Comparison of ENCODE assay signal across 7 cellular contexts in genomic region chr7:4715385-4715770, GRCh38. TPM values are rescaled to one million over a fixed set of nuclear protein-coding genes. Genes with fewer than 3 reads are reported as not detected.
DNase-seq lines count a peak whose midpoint lies in the region; ATAC-seq, FAIRE-seq and TF ChIP-seq lines count a peak whose summit lies in the region.

No MANE protein-coding gene starts in this region.

- no peak overlapping the region for H2AK5ac ChIP-seq in mesenchymal stem cell (ENCODE audit: low read length, severe bottlenecking)

- H3K23ac ChIP-seq in mesenchymal stem cell (ENCODE audit: low read length in 2 of 2) = no peak overlapping the region

- no peaks in the 10 kb centered on the region for H3K9me3 ChIP-seq in mesenchymal stem cell (ENCODE audit: control insufficient read depth, low read length)
- H3K9me3 ChIP-seq in kidney (ENCODE audit: control insufficient read depth in 1 of 2, low read length in 2 of 2) = no peaks in the 10 kb centered on the region

- H3K27me3 ChIP-seq in mesenchymal stem cell (ENCODE audit: control insufficient read depth in 1 of 2, insufficient read depth in 1 of 2, low read length in 2 of 2) = no peaks in the 10 kb centered on the region

- H2BK120ac ChIP-seq in mesenchymal stem cell (ENCODE audit: low read depth, low read length) = no peak overlapping the region

- H2BK15ac ChIP-seq in mesenchymal stem cell (ENCODE audit: low read depth, poor library complexity, severe bottlenecking) = no peak overlapping the region

- peaks cover 20% of the 10 kb centered on the region for H3K79me1 ChIP-seq in mesenchymal stem cell (replicated peaks; ENCODE audit: low read length, poor library complexity, severe bottlenecking)

- H4K8ac ChIP-seq in mesenchymal stem cell (ENCODE audit: low read length) = no peak overlapping the region

- H3K9ac ChIP-seq in mesenchymal stem cell (ENCODE audit: low read length) = peak overlapping the region; percentile 69
- no peak overlapping the region for H3K9ac ChIP-seq in kidney (ENCODE audit: low read length in 2 of 2)

- H3K4ac ChIP-seq in mesenchymal stem cell (ENCODE audit: low read depth in 1 of 2, low read length in 2 of 2) = no peak overlapping the region

- H3K4me3 ChIP-seq in mesenchymal stem cell (ENCODE audit: insufficient read depth in 1 of 2, low read depth in 1 of 2, low read length in 2 of 2) = peak overlapping the region in 1 of 2 experiments; percentile 69
- H3K4me3 ChIP-seq in kidney (ENCODE audit: low read length in 2 of 2) = no peak overlapping the region

- H3K36me3 Mint-ChIP-seq in type B pancreatic cell = peaks cover 46% of the 10 kb centered on the region
- H3K36me3 Mint-ChIP-seq in activated T-cell treated with anti-CD3 and anti-CD28 coated beads, Interleukin-2, amount 50 U/mL, for 4 hours (ENCODE audit: insufficient read depth) = peaks cover 13% of the 10 kb centered on the region

- intact Hi-C loops in kidney (cut with DNase I) = no loop called here

- H3K4me1 Mint-ChIP-seq in type B pancreatic cell (ENCODE audit: unreplicated experiment) = peaks cover 49% of the 10 kb centered on the region
- H3K4me1 Mint-ChIP-seq in activated T-cell treated with anti-CD3 and anti-CD28 coated beads, Interleukin-2, amount 50 U/mL, for 4 hours (ENCODE audit: low read depth) = peaks cover 60% of the 10 kb centered on the region

- H3K27ac ChIP-seq in mesenchymal stem cell (ENCODE audit: low read length, poor library complexity, severe bottlenecking) (no peak overlapping the region), kidney (ENCODE audit: low read depth in 2 of 2, low read length in 2 of 2) (no peak overlapping the region)

- H4K91ac ChIP-seq in mesenchymal stem cell (ENCODE audit: low read length) = no peak overlapping the region

- peak overlapping the region; percentile 39 for H3K27ac Mint-ChIP-seq in type B pancreatic cell

- TF ChIP-seq CTCF in type B pancreatic cell (conservative IDR thresholded peaks at IDR 0.05) (no peak), kidney (IDR thresholded peaks at IDR 0.05; ENCODE audit: borderline replicate concordance, extremely low read depth, insufficient read depth) (no peak)

- WGBS in mesenchymal stem cell = 94% methylated on average over 14 of the region's 15 CpGs

- H3K18ac ChIP-seq in mesenchymal stem cell (ENCODE audit: low read depth in 1 of 2, low read length in 2 of 2) = no peak overlapping the region

- H3K14ac ChIP-seq in mesenchymal stem cell (ENCODE audit: low read length in 2 of 2) = no peak overlapping the region

- H3K4me1 ChIP-seq in mesenchymal stem cell (ENCODE audit: control insufficient read depth, insufficient read depth, low read depth, low read length) (peaks cover 27% of the 10 kb centered on the region), kidney (ENCODE audit: control insufficient read depth in 1 of 2, insufficient read depth in 1 of 2, low read depth in 1 of 2, low read length in 2 of 2) (peaks cover 0 to 4% of the 10 kb centered on the region in 2 donors)

- H3K4me3 Mint-ChIP-seq in type B pancreatic cell = no peak overlapping the region
- H3K4me3 Mint-ChIP-seq in activated T-cell treated with anti-CD3 and anti-CD28 coated beads, Interleukin-2, amount 50 U/mL, for 4 hours = no peak overlapping the region

- no peak overlapping the region for H2BK5ac ChIP-seq in mesenchymal stem cell (ENCODE audit: low read depth, low read length, poor library complexity, severe bottlenecking)

- DNase-seq in NCI-H226 = peak; percentile 60
- DNase-seq in cerebellum (ENCODE audit: low spot score) = peak; percentile 41
- DNase-seq in mesenchymal stem cell = peak; percentile 69
- DNase-seq in type B pancreatic cell (ENCODE audit: extremely low spot score, unreplicated experiment) = no peak
- DNase-seq in kidney = no peak
- DNase-seq in activated T-cell treated with anti-CD3 and anti-CD28 coated beads, Interleukin-2, amount 50 U/mL, for 4 hours = no peak

- FAIRE-seq in kidney (lab: Jason Lieb, UNC) = no peak

- no peak overlapping the region for H2AFZ ChIP-seq in mesenchymal stem cell (ENCODE audit: low read depth, low read length)

- H3K36me3 ChIP-seq in mesenchymal stem cell (ENCODE audit: control insufficient read depth in 1 of 2, insufficient read depth in 2 of 2, low read depth in 1 of 2, low read length in 2 of 2) (peaks cover 15 to 51% of the 10 kb centered on the region in 2 experiments), kidney (ENCODE audit: control insufficient read depth in 1 of 2, insufficient read depth in 2 of 2, low read length in 2 of 2) (peaks cover 3% of the 10 kb centered on the region in 2 donors)

- no peak for ATAC-seq in HG03025 (IDR thresholded peaks at IDR 0.05; ENCODE audit: low FRiP score, unreplicated experiment)
- no peak for ATAC-seq in activated T-cell treated with anti-CD3 and anti-CD28 coated beads, Interleukin-2, amount 50 U/mL, for 4 hours

- H3K9me3 Mint-ChIP-seq in type B pancreatic cell = no peaks in the 10 kb centered on the region
- no peaks in the 10 kb centered on the region for H3K9me3 Mint-ChIP-seq in activated T-cell treated with anti-CD3 and anti-CD28 coated beads, Interleukin-2, amount 50 U/mL, for 4 hours

- no peak overlapping the region for H3K4me2 ChIP-seq in mesenchymal stem cell (ENCODE audit: low read length, poor library complexity, severe bottlenecking)

- no peak overlapping the region for H2BK12ac ChIP-seq in mesenchymal stem cell (ENCODE audit: low read length in 2 of 2)

- no peaks in the 10 kb centered on the region for H3K27me3 Mint-ChIP-seq in type B pancreatic cell
- no peaks in the 10 kb centered on the region for H3K27me3 Mint-ChIP-seq in activated T-cell treated with anti-CD3 and anti-CD28 coated beads, Interleukin-2, amount 50 U/mL, for 4 hours (ENCODE audit: low read depth)

RNA-seq across cellular contexts. Expression of gene FOXK1, which starts 33.3 kb away (rescaled TPM):
- total RNA-seq in cerebellum = 32.2 TPM
- 12.9 TPM for polyA plus RNA-seq in mesenchymal stem cell (2013, experiment 1 of 2)
- polyA plus RNA-seq in mesenchymal stem cell (2013, experiment 2 of 2) = 12.3 TPM
- total RNA-seq in type B pancreatic cell (ENCODE audit: low replicate concordance) = 55.1 and 55.2 TPM in 2 replicates
- total RNA-seq in kidney = 44.2 TPM
- polyA plus RNA-seq in kidney (ENCODE audit: insufficient read depth, low read depth, low replicate concordance) = 3.9 TPM
- total RNA-seq in activated T-cell treated with anti-CD3 and anti-CD28 coated beads, Interleukin-2, amount 50 U/mL, for 4 hours = 10 to 100 TPM; 46.6 to 47.9 (median 46.8) TPM

Comparison
In these comparisons a context has a peak if more than half of its experiments do, and no peak if none do; other contexts are left out.
1. DNase-seq: peak in NCI-H226 (single experiment), cerebellum (single experiment) and mesenchymal stem cell (single experiment); none in type B pancreatic cell (single experiment), kidney (single experiment) and activated T-cell treated with anti-CD3 and anti-CD28 coated beads, Interleukin-2, amount 50 U/mL, for 4 hours (single experiment).